1 cellular context compared by ENCODE assay signal in the genomic region with DNA sequence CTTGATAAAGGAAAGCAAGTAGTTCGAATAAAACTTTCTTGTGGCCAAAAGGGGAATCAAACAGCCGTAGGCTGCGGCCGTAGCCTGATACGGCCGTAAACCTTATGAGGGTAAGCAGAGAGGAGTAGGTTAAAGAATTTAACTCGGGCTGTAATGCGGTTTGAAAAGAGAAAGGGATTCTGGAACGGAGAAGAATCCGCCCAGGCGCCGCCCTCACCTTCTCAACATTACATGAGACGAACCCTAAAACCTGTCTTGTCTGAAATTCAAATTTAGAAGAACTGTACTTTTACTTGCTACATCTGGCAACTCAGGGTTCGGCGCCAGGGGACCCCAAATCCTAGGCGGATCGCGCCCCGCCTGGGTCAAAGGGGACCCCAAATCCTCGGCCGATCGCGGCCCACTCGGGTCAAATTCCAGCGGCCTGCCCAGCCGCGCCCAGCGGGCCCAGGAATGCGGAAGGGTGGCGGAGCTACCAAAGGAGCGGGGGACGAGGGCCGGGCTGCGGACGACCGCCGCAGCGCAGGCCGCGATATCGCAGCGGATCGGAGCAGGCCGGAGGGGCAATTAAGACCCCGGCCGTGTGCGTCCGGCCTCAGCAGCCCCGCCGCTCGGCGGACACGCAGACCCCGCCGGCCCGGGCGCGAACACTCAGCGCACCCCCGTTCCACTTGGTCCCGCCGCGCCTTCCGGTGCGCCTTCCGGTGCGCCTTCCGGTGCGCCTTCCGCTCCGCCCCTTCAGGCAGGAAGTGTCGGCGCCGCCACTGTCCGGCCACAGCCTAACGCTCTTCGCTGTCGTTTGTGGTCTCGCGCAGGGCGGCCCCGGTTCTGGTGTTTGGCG.
TF ChIP-seq lines count a peak whose summit lies in the region.

A gene (plus strand): TSS at position 741 of the 841 bp plus-strand sequence. CDS start 10,766 bp downstream, outside the sequence.

TF ChIP-seq in HepG2, 621 proteins besides CTCF, POLR2A, EP300 and RAD21 (continued from another document and continues in another):
- no peak for TF ChIP-seq ARNT (IDR thresholded peaks at IDR 0.05)
- no peak for TF ChIP-seq CAMTA2 (CRISPR knock-in tag; IDR thresholded peaks at IDR 0.05; ENCODE audit: borderline replicate concordance)
- peak; percentile 35; the same call in 1 of the 2 replicates for TF ChIP-seq EEA1 (CRISPR knock-in tag; IDR thresholded peaks at IDR 0.05; ENCODE audit: borderline replicate concordance)
- peak; percentile 64; the same call in 1 of the 2 replicates for TF ChIP-seq SALL1 (CRISPR knock-in tag; IDR thresholded peaks at IDR 0.05)
- TF ChIP-seq, protein P1, sequence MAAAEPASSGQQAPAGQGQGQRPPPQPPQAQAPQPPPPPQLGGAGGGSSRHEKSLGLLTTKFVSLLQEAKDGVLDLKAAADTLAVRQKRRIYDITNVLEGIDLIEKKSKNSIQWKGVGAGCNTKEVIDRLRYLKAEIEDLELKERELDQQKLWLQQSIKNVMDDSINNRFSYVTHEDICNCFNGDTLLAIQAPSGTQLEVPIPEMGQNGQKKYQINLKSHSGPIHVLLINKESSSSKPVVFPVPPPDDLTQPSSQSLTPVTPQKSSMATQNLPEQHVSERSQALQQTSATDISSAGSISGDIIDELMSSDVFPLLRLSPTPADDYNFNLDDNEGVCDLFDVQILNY (CRISPR knock-in tag; conservative IDR thresholded peaks at IDR 0.05), result peak; percentile 46
- no peak for TF ChIP-seq PRPF4 (IDR thresholded peaks at IDR 0.05; ENCODE audit: low read depth, low read length, poor library complexity, severe bottlenecking)
- TF ChIP-seq, protein P2, sequence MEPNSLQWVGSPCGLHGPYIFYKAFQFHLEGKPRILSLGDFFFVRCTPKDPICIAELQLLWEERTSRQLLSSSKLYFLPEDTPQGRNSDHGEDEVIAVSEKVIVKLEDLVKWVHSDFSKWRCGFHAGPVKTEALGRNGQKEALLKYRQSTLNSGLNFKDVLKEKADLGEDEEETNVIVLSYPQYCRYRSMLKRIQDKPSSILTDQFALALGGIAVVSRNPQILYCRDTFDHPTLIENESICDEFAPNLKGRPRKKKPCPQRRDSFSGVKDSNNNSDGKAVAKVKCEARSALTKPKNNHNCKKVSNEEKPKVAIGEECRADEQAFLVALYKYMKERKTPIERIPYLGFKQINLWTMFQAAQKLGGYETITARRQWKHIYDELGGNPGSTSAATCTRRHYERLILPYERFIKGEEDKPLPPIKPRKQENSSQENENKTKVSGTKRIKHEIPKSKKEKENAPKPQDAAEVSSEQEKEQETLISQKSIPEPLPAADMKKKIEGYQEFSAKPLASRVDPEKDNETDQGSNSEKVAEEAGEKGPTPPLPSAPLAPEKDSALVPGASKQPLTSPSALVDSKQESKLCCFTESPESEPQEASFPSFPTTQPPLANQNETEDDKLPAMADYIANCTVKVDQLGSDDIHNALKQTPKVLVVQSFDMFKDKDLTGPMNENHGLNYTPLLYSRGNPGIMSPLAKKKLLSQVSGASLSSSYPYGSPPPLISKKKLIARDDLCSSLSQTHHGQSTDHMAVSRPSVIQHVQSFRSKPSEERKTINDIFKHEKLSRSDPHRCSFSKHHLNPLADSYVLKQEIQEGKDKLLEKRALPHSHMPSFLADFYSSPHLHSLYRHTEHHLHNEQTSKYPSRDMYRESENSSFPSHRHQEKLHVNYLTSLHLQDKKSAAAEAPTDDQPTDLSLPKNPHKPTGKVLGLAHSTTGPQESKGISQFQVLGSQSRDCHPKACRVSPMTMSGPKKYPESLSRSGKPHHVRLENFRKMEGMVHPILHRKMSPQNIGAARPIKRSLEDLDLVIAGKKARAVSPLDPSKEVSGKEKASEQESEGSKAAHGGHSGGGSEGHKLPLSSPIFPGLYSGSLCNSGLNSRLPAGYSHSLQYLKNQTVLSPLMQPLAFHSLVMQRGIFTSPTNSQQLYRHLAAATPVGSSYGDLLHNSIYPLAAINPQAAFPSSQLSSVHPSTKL (CRISPR knock-in tag; IDR thresholded peaks at IDR 0.05), result peak; percentile 64
- peak; percentile 95 for TF ChIP-seq ETV5 (CRISPR knock-in tag; IDR thresholded peaks at IDR 0.05; ENCODE audit: borderline replicate concordance)
- 0 out of 2 replicates have a peak, but pooled peaks have one; percentile 22 for TF ChIP-seq MTF2 (CRISPR knock-in tag; IDR thresholded peaks at IDR 0.05; ENCODE audit: borderline replicate concordance)
- no peak for TF ChIP-seq TCF7L2 (IDR thresholded peaks at IDR 0.05; ENCODE audit: low read depth, low read length)
- no peak for TF ChIP-seq NR3C1 (CRISPR knock-in tag; IDR thresholded peaks at IDR 0.05)
- peak; percentile 81 for TF ChIP-seq ASH2L (IDR thresholded peaks at IDR 0.05; ENCODE audit: insufficient read length, low read depth, low read length)
- TF ChIP-seq RARG (CRISPR knock-in tag; IDR thresholded peaks at IDR 0.05; ENCODE audit: low read depth), result no peak; the same call in 1 of the 2 replicates
- peak; percentile 64 for TF ChIP-seq BRD4 (CRISPR knock-in tag; IDR thresholded peaks at IDR 0.05)
- TF ChIP-seq MYC (CRISPR knock-in tag; IDR thresholded peaks at IDR 0.05; ENCODE audit: borderline replicate concordance), result peak; percentile 74; the same call in 1 of the 2 replicates
- peak; percentile 70 for TF ChIP-seq ZMYM4 (CRISPR knock-in tag; IDR thresholded peaks at IDR 0.05)
- peak; percentile 60 for TF ChIP-seq HNRNPLL (IDR thresholded peaks at IDR 0.05; ENCODE audit: low read depth, low read length, poor library complexity, severe bottlenecking)
- no peak for TF ChIP-seq ZNF781 (CRISPR knock-in tag; IDR thresholded peaks at IDR 0.05; ENCODE audit: borderline replicate concordance, not compliant biosample characterization)
- TF ChIP-seq ZNF557 (CRISPR knock-in tag; IDR thresholded peaks at IDR 0.05), result 0 out of 2 replicates have a peak, but pooled peaks have one; percentile 22
- TF ChIP-seq, protein P3, sequence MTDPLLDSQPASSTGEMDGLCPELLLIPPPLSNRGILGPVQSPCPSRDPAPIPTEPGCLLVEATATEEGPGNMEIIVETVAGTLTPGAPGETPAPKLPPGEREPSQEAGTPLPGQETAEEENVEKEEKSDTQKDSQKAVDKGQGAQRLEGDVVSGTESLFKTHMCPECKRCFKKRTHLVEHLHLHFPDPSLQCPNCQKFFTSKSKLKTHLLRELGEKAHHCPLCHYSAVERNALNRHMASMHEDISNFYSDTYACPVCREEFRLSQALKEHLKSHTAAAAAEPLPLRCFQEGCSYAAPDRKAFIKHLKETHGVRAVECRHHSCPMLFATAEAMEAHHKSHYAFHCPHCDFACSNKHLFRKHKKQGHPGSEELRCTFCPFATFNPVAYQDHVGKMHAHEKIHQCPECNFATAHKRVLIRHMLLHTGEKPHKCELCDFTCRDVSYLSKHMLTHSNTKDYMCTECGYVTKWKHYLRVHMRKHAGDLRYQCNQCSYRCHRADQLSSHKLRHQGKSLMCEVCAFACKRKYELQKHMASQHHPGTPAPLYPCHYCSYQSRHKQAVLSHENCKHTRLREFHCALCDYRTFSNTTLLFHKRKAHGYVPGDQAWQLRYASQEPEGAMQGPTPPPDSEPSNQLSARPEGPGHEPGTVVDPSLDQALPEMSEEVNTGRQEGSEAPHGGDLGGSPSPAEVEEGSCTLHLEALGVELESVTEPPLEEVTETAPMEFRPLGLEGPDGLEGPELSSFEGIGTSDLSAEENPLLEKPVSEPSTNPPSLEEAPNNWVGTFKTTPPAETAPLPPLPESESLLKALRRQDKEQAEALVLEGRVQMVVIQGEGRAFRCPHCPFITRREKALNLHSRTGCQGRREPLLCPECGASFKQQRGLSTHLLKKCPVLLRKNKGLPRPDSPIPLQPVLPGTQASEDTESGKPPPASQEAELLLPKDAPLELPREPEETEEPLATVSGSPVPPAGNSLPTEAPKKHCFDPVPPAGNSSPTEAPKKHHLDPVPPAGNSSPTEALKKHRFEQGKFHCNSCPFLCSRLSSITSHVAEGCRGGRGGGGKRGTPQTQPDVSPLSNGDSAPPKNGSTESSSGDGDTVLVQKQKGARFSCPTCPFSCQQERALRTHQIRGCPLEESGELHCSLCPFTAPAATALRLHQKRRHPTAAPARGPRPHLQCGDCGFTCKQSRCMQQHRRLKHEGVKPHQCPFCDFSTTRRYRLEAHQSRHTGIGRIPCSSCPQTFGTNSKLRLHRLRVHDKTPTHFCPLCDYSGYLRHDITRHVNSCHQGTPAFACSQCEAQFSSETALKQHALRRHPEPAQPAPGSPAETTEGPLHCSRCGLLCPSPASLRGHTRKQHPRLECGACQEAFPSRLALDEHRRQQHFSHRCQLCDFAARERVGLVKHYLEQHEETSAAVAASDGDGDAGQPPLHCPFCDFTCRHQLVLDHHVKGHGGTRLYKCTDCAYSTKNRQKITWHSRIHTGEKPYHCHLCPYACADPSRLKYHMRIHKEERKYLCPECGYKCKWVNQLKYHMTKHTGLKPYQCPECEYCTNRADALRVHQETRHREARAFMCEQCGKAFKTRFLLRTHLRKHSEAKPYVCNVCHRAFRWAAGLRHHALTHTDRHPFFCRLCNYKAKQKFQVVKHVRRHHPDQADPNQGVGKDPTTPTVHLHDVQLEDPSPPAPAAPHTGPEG (CRISPR knock-in tag; IDR thresholded peaks at IDR 0.05), result peak; percentile 83
- TF ChIP-seq, protein P4, sequence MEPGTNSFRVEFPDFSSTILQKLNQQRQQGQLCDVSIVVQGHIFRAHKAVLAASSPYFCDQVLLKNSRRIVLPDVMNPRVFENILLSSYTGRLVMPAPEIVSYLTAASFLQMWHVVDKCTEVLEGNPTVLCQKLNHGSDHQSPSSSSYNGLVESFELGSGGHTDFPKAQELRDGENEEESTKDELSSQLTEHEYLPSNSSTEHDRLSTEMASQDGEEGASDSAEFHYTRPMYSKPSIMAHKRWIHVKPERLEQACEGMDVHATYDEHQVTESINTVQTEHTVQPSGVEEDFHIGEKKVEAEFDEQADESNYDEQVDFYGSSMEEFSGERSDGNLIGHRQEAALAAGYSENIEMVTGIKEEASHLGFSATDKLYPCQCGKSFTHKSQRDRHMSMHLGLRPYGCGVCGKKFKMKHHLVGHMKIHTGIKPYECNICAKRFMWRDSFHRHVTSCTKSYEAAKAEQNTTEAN (CRISPR knock-in tag; conservative IDR thresholded peaks at IDR 0.05), result no peak; the same call in 1 of the 2 replicates
- TF ChIP-seq, protein P5, sequence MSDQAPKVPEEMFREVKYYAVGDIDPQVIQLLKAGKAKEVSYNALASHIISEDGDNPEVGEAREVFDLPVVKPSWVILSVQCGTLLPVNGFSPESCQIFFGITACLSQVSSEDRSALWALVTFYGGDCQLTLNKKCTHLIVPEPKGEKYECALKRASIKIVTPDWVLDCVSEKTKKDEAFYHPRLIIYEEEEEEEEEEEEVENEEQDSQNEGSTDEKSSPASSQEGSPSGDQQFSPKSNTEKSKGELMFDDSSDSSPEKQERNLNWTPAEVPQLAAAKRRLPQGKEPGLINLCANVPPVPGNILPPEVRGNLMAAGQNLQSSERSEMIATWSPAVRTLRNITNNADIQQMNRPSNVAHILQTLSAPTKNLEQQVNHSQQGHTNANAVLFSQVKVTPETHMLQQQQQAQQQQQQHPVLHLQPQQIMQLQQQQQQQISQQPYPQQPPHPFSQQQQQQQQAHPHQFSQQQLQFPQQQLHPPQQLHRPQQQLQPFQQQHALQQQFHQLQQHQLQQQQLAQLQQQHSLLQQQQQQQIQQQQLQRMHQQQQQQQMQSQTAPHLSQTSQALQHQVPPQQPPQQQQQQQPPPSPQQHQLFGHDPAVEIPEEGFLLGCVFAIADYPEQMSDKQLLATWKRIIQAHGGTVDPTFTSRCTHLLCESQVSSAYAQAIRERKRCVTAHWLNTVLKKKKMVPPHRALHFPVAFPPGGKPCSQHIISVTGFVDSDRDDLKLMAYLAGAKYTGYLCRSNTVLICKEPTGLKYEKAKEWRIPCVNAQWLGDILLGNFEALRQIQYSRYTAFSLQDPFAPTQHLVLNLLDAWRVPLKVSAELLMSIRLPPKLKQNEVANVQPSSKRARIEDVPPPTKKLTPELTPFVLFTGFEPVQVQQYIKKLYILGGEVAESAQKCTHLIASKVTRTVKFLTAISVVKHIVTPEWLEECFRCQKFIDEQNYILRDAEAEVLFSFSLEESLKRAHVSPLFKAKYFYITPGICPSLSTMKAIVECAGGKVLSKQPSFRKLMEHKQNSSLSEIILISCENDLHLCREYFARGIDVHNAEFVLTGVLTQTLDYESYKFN (CRISPR knock-in tag; conservative IDR thresholded peaks at IDR 0.05), result peak; percentile 60
- no peak; the same call in 1 of the 2 replicates for TF ChIP-seq DNMT3B (CRISPR knock-in tag; conservative IDR thresholded peaks at IDR 0.05)
- TF ChIP-seq MTA3 (CRISPR knock-in tag; IDR thresholded peaks at IDR 0.05), result no peak
- no peak for TF ChIP-seq TOE1 (CRISPR knock-in tag; IDR thresholded peaks at IDR 0.05)
- TF ChIP-seq ZNF879 (CRISPR knock-in tag; IDR thresholded peaks at IDR 0.05), result no peak
- peak; percentile 67 for TF ChIP-seq RBM39 (IDR thresholded peaks at IDR 0.05; ENCODE audit: low read depth, low read length, poor library complexity, severe bottlenecking)
- no peak for TF ChIP-seq BCL6 (CRISPR knock-in tag; IDR thresholded peaks at IDR 0.05)
- no peak for TF ChIP-seq ZNF530 (CRISPR knock-in tag; IDR thresholded peaks at IDR 0.05; ENCODE audit: low read depth)
- peak; percentile 25; the same call in 1 of the 2 replicates for TF ChIP-seq ZZZ3 (CRISPR knock-in tag; IDR thresholded peaks at IDR 0.05; ENCODE audit: borderline replicate concordance)
- 0 out of 2 replicates have a peak, but pooled peaks have one; percentile 23 for TF ChIP-seq ZNF777 (CRISPR knock-in tag; IDR thresholded peaks at IDR 0.05)
- no peak for TF ChIP-seq SIX4 (CRISPR knock-in tag; IDR thresholded peaks at IDR 0.05)
- TF ChIP-seq, protein P6, sequence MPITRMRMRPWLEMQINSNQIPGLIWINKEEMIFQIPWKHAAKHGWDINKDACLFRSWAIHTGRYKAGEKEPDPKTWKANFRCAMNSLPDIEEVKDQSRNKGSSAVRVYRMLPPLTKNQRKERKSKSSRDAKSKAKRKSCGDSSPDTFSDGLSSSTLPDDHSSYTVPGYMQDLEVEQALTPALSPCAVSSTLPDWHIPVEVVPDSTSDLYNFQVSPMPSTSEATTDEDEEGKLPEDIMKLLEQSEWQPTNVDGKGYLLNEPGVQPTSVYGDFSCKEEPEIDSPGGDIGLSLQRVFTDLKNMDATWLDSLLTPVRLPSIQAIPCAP (CRISPR knock-in tag; IDR thresholded peaks at IDR 0.05; ENCODE audit: low read depth), result no peak
- TF ChIP-seq, protein P7, sequence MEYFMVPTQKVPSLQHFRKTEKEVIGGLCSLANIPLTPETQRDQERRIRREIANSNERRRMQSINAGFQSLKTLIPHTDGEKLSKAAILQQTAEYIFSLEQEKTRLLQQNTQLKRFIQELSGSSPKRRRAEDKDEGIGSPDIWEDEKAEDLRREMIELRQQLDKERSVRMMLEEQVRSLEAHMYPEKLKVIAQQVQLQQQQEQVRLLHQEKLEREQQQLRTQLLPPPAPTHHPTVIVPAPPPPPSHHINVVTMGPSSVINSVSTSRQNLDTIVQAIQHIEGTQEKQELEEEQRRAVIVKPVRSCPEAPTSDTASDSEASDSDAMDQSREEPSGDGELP (IDR thresholded peaks at IDR 0.05; ENCODE audit: borderline replicate concordance, low read depth), result peak; percentile 51; the same call in 1 of the 2 replicates
- TF ChIP-seq ZFX (CRISPR knock-in tag; IDR thresholded peaks at IDR 0.05; ENCODE audit: low read depth), result peak; percentile 94
- no peak for TF ChIP-seq POLR2AphosphoS2 (IDR thresholded peaks at IDR 0.05; ENCODE audit: low read depth, low read length)
- no peak for TF ChIP-seq RELA (CRISPR knock-in tag; IDR thresholded peaks at IDR 0.05)
- TF ChIP-seq RNF2 (conservative IDR thresholded peaks at IDR 0.05; ENCODE audit: low read depth), result peak; percentile 56; the same call in 1 of the 2 replicates
